Comparison of ENCODE assay signal across 7 cellular contexts in the genomic region with DNA sequence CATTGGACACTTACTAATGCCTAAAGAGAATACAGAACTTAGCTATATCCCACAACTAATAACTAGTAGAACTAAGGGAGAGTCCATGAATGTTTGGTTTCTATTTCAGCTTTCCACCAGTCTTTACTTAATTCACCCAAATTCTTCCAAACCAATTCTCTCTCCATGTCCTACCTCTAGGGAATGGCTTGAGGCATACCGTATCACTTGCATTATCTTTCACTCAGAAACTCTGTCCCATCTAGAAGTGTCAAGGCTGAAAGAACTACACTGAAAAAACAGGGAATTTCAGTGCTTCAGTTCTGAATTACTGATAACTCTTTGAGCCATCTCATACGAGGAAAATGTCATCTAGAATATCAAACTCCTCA. TPM values are rescaled to one million over a fixed set of nuclear protein-coding genes. Genes with fewer than 3 reads are reported as not detected.
A peak's percentile ranks its signal among the peaks of the same experiment; 100 is the strongest.
DNase-seq lines count a peak whose midpoint lies in the region; ATAC-seq and TF ChIP-seq lines count a peak whose summit lies in the region.

No MANE protein-coding gene starts in this region.

- peak overlapping the region; percentile 98 for H3K4me2 ChIP-seq in HCT116 (ENCODE audit: low read length)

- no CpG with 5 or more reads among the region's 2 CpGs for WGBS in iPS DF 6.9 (ENCODE audit: insufficient coverage, insufficient read length)

- peaks cover 40% of the 10 kb centered on the region for H3K79me2 ChIP-seq in HCT116 (ENCODE audit: insufficient read depth, low read length)

- H3K27me3 ChIP-seq in HCT116 (ENCODE audit: insufficient read depth, low read length) (no peaks in the 10 kb centered on the region), iPS DF 6.9 (ENCODE audit: control insufficient read depth, insufficient read depth, low read length) (no peaks in the 10 kb centered on the region)

- peaks cover 4 to 13% of the 10 kb centered on the region in 2 experiments; a peak in 2 of 4 replicates for H3K4me1 ChIP-seq in HCT116 (ENCODE audit: control insufficient read depth in 1 of 2, insufficient read depth in 2 of 2, low read length in 2 of 2)
- no peaks in the 10 kb centered on the region for H3K4me1 ChIP-seq in iPS DF 6.9 (ENCODE audit: control insufficient read depth, insufficient read depth, low read length)

- RAD21 ChIA-PET in HCT116 (lab: Charles Lee; ENCODE audit: low non-redundant PET in 1 of 2, low total read pairs in 2 of 2, uncharacterized antibody in 2 of 2, unreplicated experiment in 2 of 2) = no interaction called here

- CTCF ChIA-PET in HCT116 (lab: Charles Lee) = no interaction called here

- POLR2A ChIA-PET in HCT116 (lab: Charles Lee) = interaction anchor here (0.5 to 1.1 kb wide), 2 partner anchors 28 to 216 kb away, joined by 3 to 7 read pairs; no protein-coding TSS in a partner anchor

- no peak for TF ChIP-seq POLR2A in HCT116 (IDR thresholded peaks at IDR 0.05; ENCODE audit: borderline replicate concordance, extremely low read depth, insufficient read depth, insufficient read length)

- peaks cover 18% of the 10 kb centered on the region for H3K36me3 Mint-ChIP-seq in stimulated activated effector memory CD8-positive, alpha-beta T cell treated with anti-CD3 and anti-CD28 coated beads, Interleukin-12 subunit alpha, Interleukin-12 subunit beta, amount 100 ng/mL, for 72 hours

- no TSS peak for BruUV-seq in HCT116 (replicated peaks; lab: Mats Ljungman, UMichigan)

- peak; percentile 1; the same call in 1 of the 2 replicates for ATAC-seq in HCT116
- no peak for ATAC-seq in stimulated activated effector memory CD8-positive, alpha-beta T cell treated with anti-CD3 and anti-CD28 coated beads, Interleukin-12 subunit alpha, Interleukin-12 subunit beta, amount 100 ng/mL, for 72 hours

- H3K4me1 Mint-ChIP-seq in stimulated activated effector memory CD8-positive, alpha-beta T cell treated with anti-CD3 and anti-CD28 coated beads, Interleukin-12 subunit alpha, Interleukin-12 subunit beta, amount 100 ng/mL, for 72 hours = peaks cover 46% of the 10 kb centered on the region

- H2AFZ ChIP-seq in HCT116 (ENCODE audit: low read depth, low read length, poor library complexity, severe bottlenecking) = peak overlapping the region; percentile 90

- TF ChIP-seq CTCF in HCT116 (IDR thresholded peaks at IDR 0.05 in 2 of 3, conservative IDR thresholded peaks at IDR 0.05 in 1 of 3; ENCODE audit: borderline replicate concordance in 1 of 3, insufficient read depth in 1 of 3, low read depth in 2 of 3, low read length in 2 of 3) (no peak), WI38 (IDR thresholded peaks at IDR 0.05; ENCODE audit: low read depth, low read length) (no peak)

- peak overlapping the region; percentile 81 for H3K27ac ChIP-seq in HCT116 (ENCODE audit: low read depth, low read length)
- H3K27ac ChIP-seq in iPS DF 6.9 (ENCODE audit: low read length) = no peak overlapping the region

- H3K36me3 ChIP-seq in HCT116 (ENCODE audit: control insufficient read depth in 1 of 2, insufficient read depth in 2 of 2, low read length in 2 of 2) (0 out of 4 replicates have a peak, but pooled peaks cover 0 to 3% of the 10 kb centered on the region in 2 experiments), iPS DF 6.9 (ENCODE audit: control insufficient read depth, insufficient read depth, low read length) (no peaks in the 10 kb centered on the region)

- H3K9me3 ChIP-seq in HCT116 (ENCODE audit: control insufficient read depth in 1 of 2, insufficient read depth in 1 of 2, low read depth in 1 of 2, low read length in 2 of 2) (no peaks in the 10 kb centered on the region), iPS DF 6.9 (ENCODE audit: control insufficient read depth, insufficient read depth, low read length) (no peaks in the 10 kb centered on the region)

- H3K9me3 Mint-ChIP-seq in stimulated activated effector memory CD8-positive, alpha-beta T cell treated with anti-CD3 and anti-CD28 coated beads, Interleukin-12 subunit alpha, Interleukin-12 subunit beta, amount 100 ng/mL, for 72 hours = no peaks in the 10 kb centered on the region

- H3K27ac Mint-ChIP-seq in stimulated activated effector memory CD8-positive, alpha-beta T cell treated with anti-CD3 and anti-CD28 coated beads, Interleukin-12 subunit alpha, Interleukin-12 subunit beta, amount 100 ng/mL, for 72 hours = peak overlapping the region; percentile 96

- DNase-seq in HCT116 (ENCODE audit: low read depth, low spot score) = no peak
- DNase-seq in iPS DF 6.9 (ENCODE audit: low read depth, low spot score) = no peak
- DNase-seq in stimulated activated effector memory CD8-positive, alpha-beta T cell treated with anti-CD3 and anti-CD28 coated beads, Interleukin-12 subunit alpha, Interleukin-12 subunit beta, amount 100 ng/mL, for 72 hours (ENCODE audit: low spot score in 2 of 2) = no peak
- DNase-seq in HT-29 (ENCODE audit: low spot score) = no peak
- no peak for DNase-seq in T-helper 9 cell
- DNase-seq in dermis blood vessel endothelial cell = no peak

- intact Hi-C loops in HCT116 (cut with micrococcal nuclease) = no loop called here

- no peaks in the 10 kb centered on the region for H4K20me1 ChIP-seq in HCT116 (ENCODE audit: insufficient read depth)

- no peak for TF ChIP-seq RAD21 in HCT116 (IDR thresholded peaks at IDR 0.05; ENCODE audit: low read depth)

- H3K4me3 ChIP-seq in HCT116 (replicated peaks in 1 of 2; ENCODE audit: low read depth in 1 of 2, low read length in 2 of 2) (peak overlapping the region; percentile 75 to 92), WI38 (ENCODE audit: low read depth, low read length) (peak overlapping the region; percentile 86), iPS DF 6.9 (ENCODE audit: low read length) (peak overlapping the region; percentile 89; the same call in 1 of the 2 replicates)

- peak overlapping the region; percentile 79 for H3K9ac ChIP-seq in HCT116 (ENCODE audit: low read length)

- peak overlapping the region; percentile 82 for H3K4me3 Mint-ChIP-seq in stimulated activated effector memory CD8-positive, alpha-beta T cell treated with anti-CD3 and anti-CD28 coated beads, Interleukin-12 subunit alpha, Interleukin-12 subunit beta, amount 100 ng/mL, for 72 hours

- 0 out of 2 replicates have a peak, but pooled peaks cover 4% of the 10 kb centered on the region for H3K9me2 ChIP-seq in HCT116 (ENCODE audit: insufficient read depth)

TF ChIP-seq in HCT116, 20 proteins besides CTCF, POLR2A, EP300 and RAD21 (continues in another document):
- no peak for TF ChIP-seq CEBPB (IDR thresholded peaks at IDR 0.05; ENCODE audit: low read depth)
- TF ChIP-seq JUND (IDR thresholded peaks at IDR 0.05) = no peak
- TF ChIP-seq FOSL1 (IDR thresholded peaks at IDR 0.05; ENCODE audit: low read depth) = no peak
- TF ChIP-seq EGR1 (IDR thresholded peaks at IDR 0.05; ENCODE audit: low read depth) = no peak
- TF ChIP-seq ZNF274 (IDR thresholded peaks at IDR 0.05; ENCODE audit: low read depth, low read length) = no peak
- TF ChIP-seq EZH2phosphoT487 (IDR thresholded peaks at IDR 0.05; ENCODE audit: borderline replicate concordance) = no peak
- TF ChIP-seq POLR2AphosphoS5 (IDR thresholded peaks at IDR 0.05; ENCODE audit: low read depth, low read length) = no peak
- no peak for TF ChIP-seq SP1 (IDR thresholded peaks at IDR 0.05; ENCODE audit: low read depth)
- TF ChIP-seq ZFX (IDR thresholded peaks at IDR 0.05) = no peak
- TF ChIP-seq, protein P1, sequence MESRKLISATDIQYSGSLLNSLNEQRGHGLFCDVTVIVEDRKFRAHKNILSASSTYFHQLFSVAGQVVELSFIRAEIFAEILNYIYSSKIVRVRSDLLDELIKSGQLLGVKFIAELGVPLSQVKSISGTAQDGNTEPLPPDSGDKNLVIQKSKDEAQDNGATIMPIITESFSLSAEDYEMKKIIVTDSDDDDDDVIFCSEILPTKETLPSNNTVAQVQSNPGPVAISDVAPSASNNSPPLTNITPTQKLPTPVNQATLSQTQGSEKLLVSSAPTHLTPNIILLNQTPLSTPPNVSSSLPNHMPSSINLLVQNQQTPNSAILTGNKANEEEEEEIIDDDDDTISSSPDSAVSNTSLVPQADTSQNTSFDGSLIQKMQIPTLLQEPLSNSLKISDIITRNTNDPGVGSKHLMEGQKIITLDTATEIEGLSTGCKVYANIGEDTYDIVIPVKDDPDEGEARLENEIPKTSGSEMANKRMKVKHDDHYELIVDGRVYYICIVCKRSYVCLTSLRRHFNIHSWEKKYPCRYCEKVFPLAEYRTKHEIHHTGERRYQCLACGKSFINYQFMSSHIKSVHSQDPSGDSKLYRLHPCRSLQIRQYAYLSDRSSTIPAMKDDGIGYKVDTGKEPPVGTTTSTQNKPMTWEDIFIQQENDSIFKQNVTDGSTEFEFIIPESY (IDR thresholded peaks at IDR 0.05; ENCODE audit: extremely low read depth, insufficient replicate concordance, low read length) = no peak
- no peak for TF ChIP-seq EZH2 (IDR thresholded peaks at IDR 0.05)
- no peak for TF ChIP-seq CBX3 (IDR thresholded peaks at IDR 0.05; ENCODE audit: low read depth)
- TF ChIP-seq SIN3A (IDR thresholded peaks at IDR 0.05; ENCODE audit: low read depth) = no peak
- no peak for TF ChIP-seq TCF7L2 (IDR thresholded peaks at IDR 0.05; ENCODE audit: borderline replicate concordance, extremely low read depth, insufficient read depth, insufficient read length)

RNA-seq across cellular contexts. Expression of a gene that starts 0.8 kb away (rescaled TPM):
- total RNA-seq in HCT116 (2021; ENCODE audit: unreplicated experiment) = 16.5 TPM
- 11.5 and 13.4 TPM in 2 replicates for polyA plus RNA-seq in HCT116 (2012)
- total RNA-seq in HT-29 (2014; rRNA removed; shearing (Covaris generic)) = 25.2 and 28.7 TPM in 2 replicates
- total RNA-seq in dermis blood vessel endothelial cell = 16.8 and 31.2 TPM in 2 replicates
